8 cellular contexts compared by ENCODE assay signal in the genomic region with DNA sequence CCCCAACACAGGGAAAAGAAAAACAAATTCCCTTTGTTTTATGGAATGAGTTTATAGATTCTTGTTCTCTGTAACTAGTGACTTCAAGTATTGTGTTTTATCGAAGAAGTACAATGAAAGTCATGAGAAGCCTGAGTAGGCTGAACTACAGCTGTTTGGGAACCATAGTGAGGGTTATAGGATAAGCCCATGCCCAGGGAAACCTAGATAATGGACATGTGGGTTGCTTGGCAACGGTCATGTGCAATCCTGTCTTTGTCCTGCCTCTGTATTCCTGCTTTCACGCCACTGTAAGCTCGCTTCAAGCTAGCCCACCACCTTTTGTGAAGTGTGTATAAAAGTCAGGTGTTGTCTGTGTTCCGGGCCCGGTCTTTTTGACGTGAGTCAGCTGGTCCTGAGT.
DNase-seq lines count a peak whose midpoint lies in the region; ATAC-seq and TF ChIP-seq lines count a peak whose summit lies in the region.
"Not testable (repeated sequence)": the region's sequence is repeated elsewhere in the genome, so short reads cannot be mapped to it uniquely, and the experiment has no call there.

No MANE protein-coding gene starts in this region.

- not testable (repeated sequence) for H4K20me1 ChIP-seq in Loucy (ENCODE audit: insufficient read depth, low read length, poor library complexity, severe bottlenecking)

- H3K4me2 ChIP-seq in Loucy (ENCODE audit: low read depth, low read length, poor library complexity, severe bottlenecking) = peak overlapping the region; percentile 44

- peak overlapping the region; percentile 51 for H3K27ac ChIP-seq in colonic mucosa
- peak overlapping the region in 10 of 12 donors; percentile 45 to 94 (median 72) for H3K27ac ChIP-seq in heart left ventricle
- H3K27ac ChIP-seq in lung (ENCODE audit: low read depth in 1 of 2, low read length in 1 of 2) = peak overlapping the region; percentile 79 to 82
- peak overlapping the region; percentile 57 for H3K27ac ChIP-seq in rectal smooth muscle tissue (ENCODE audit: low read depth, low read length)
- H3K27ac ChIP-seq in uterus = peak overlapping the region; percentile 69 to 77

- peak overlapping the region; percentile 62 for H3K4me3 ChIP-seq in Loucy (ENCODE audit: low read length, poor library complexity, severe bottlenecking)
- H3K4me3 ChIP-seq in colonic mucosa = peak overlapping the region; percentile 21
- peak overlapping the region in 9 of 12 donors; percentile 20 to 62 (median 42) for H3K4me3 ChIP-seq in heart left ventricle
- not testable (repeated sequence) for H3K4me3 ChIP-seq in lung; rectal smooth muscle tissue (ENCODE audit: low read length)
- H3K4me3 ChIP-seq in uterus = peak overlapping the region in 1 of 2 donors; percentile 18

- H3K36me3 ChIP-seq in Loucy (ENCODE audit: insufficient read depth, low read length); colonic mucosa; heart left ventricle; lung (ENCODE audit: control insufficient read depth in 2 of 2, insufficient read depth in 2 of 2, low read length in 2 of 2); rectal smooth muscle tissue (ENCODE audit: control insufficient read depth, insufficient read depth, low read length); uterus: not testable (repeated sequence)

- not testable (repeated sequence) for H3F3A ChIP-seq in Loucy (ENCODE audit: low read depth)

- H2AFZ ChIP-seq in Loucy (ENCODE audit: low read length) = not testable (repeated sequence)

- not testable (repeated sequence) for H3K9me3 ChIP-seq in Loucy (ENCODE audit: insufficient read depth, low read depth, low read length); colonic mucosa; heart left ventricle; lung (ENCODE audit: control insufficient read depth in 2 of 2, insufficient read depth in 1 of 2, low read length in 1 of 2); uterus

- DNase-seq in ELF-1 (ENCODE audit: low read depth, low spot score) (peak; percentile 15), colonic mucosa (peak; percentile 53), heart left ventricle (peak in 3 of 5 donors; percentile 7 to 14 (median 8)), lung (ENCODE audit: low spot score) (peak; percentile 28), uterus (peak in 1 of 2 donors; percentile 12)
- peak; percentile 12 for DNase-seq in activated T-cell treated with anti-CD3 and anti-CD28 coated beads, Interleukin-2, amount 50 U/mL, for 1 hour

- H3K4me1 ChIP-seq in Loucy (ENCODE audit: insufficient read depth, low read length, poor library complexity, severe bottlenecking); colonic mucosa; heart left ventricle; lung (ENCODE audit: control insufficient read depth in 2 of 2, insufficient read depth in 2 of 2, low read length in 2 of 2); rectal smooth muscle tissue (ENCODE audit: control insufficient read depth, insufficient read depth, low read length); uterus: not testable (repeated sequence)

- not testable (repeated sequence) for H3K9me2 ChIP-seq in Loucy (replicated peaks; ENCODE audit: low read depth, low read length)

- not testable (repeated sequence) for ATAC-seq in heart left ventricle; lung (ENCODE audit: insufficient read depth, low FRiP score)

- TF ChIP-seq POLR2A in heart left ventricle (IDR thresholded peaks at IDR 0.05); uterus (IDR thresholded peaks at IDR 0.05): not testable (repeated sequence)

- TF ChIP-seq CTCF in Loucy (conservative IDR thresholded peaks at IDR 0.05; ENCODE audit: low read length); colonic mucosa (IDR thresholded peaks at IDR 0.05); heart left ventricle (IDR thresholded peaks at IDR 0.05); lung (IDR thresholded peaks at IDR 0.05; ENCODE audit: control extremely low read depth, extremely low read depth); uterus (IDR thresholded peaks at IDR 0.05): not testable (repeated sequence)

- H3K79me2 ChIP-seq in Loucy (ENCODE audit: insufficient read depth, low read length) = not testable (repeated sequence)

- H3K27me3 ChIP-seq in Loucy (ENCODE audit: insufficient read depth, low read length, poor library complexity, severe bottlenecking); colonic mucosa; heart left ventricle; lung (ENCODE audit: control insufficient read depth, insufficient read depth); rectal smooth muscle tissue (ENCODE audit: control insufficient read depth, insufficient read depth, low read length); uterus: not testable (repeated sequence)

- 8 to 20% (median 16%) methylated on average over 2 to 7 of the region's 7 CpGs for WGBS in heart left ventricle, 4 donors
- whole genome bisulfite sequencing in lung, 2 donors = 9 to 23% methylated on average over 2 to 7 of the region's 7 CpGs

- H3K9ac ChIP-seq in Loucy (ENCODE audit: low read depth, low read length, poor library complexity, severe bottlenecking); colonic mucosa (ENCODE audit: low read depth in 2 of 2, low read length in 2 of 2); rectal smooth muscle tissue (ENCODE audit: low read length): not testable (repeated sequence)

- intact Hi-C loops in colonic mucosa (cut with DNase I); heart left ventricle (cut with DNase I); uterus (cut with DNase I; ENCODE audit: low total_unique reads): not testable (repeated sequence)
